Comparison of ENCODE assay signal across 1 cellular context in the genomic region with DNA sequence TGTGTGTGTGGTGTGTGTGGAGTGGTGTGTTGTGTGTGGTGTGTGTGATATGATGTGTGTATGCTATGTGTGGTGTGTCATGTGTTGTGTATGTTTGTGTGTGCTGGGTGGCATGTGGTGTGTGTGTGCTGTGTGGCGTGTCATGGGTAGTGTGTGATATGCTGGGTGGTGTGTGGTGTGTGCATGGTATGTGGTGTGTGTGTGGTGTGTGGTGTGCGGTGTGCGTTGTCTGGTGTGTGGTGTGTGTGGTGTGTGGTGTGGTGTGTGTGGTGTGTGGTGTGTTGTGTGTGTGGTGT.
TF ChIP-seq lines count a peak whose summit lies in the region.

No MANE protein-coding gene starts in this region.

TF ChIP-seq in HEK293, 187 proteins besides CTCF, POLR2A, EP300 and RAD21 (continued from another document):
- TF ChIP-seq OSR2 (tag by site-specific recombination; IDR thresholded peaks at IDR 0.05) (no peak), RBAK (tag by site-specific recombination; IDR thresholded peaks at IDR 0.05) (no peak), ZNF560 (tag by site-specific recombination; IDR thresholded peaks at IDR 0.05; ENCODE audit: borderline replicate concordance) (no peak), REPIN1 (tag by site-specific recombination; IDR thresholded peaks at IDR 0.05; ENCODE audit: low read depth) (no peak), ZNF677 (tag by site-specific recombination; IDR thresholded peaks at IDR 0.05) (no peak), ZNF629 (tag by site-specific recombination; IDR thresholded peaks at IDR 0.05) (no peak), ZBTB48 (tag by site-specific recombination; IDR thresholded peaks at IDR 0.05) (no peak), KLF10 (tag by site-specific recombination; IDR thresholded peaks at IDR 0.05) (no peak), ZNF23 (tag by site-specific recombination; IDR thresholded peaks at IDR 0.05; ENCODE audit: borderline replicate concordance) (no peak), IKZF3 (tag by site-specific recombination; IDR thresholded peaks at IDR 0.05) (no peak), ZBTB21 (tag by site-specific recombination; IDR thresholded peaks at IDR 0.05) (no peak), ZNF473 (tag by site-specific recombination; IDR thresholded peaks at IDR 0.05) (no peak), ZNF157 (tag by site-specific recombination; IDR thresholded peaks at IDR 0.05) (0 out of 2 replicates have a peak, but pooled peaks have one; percentile 5), MEIS1 (CRISPR knock-in tag; IDR thresholded peaks at IDR 0.05; ENCODE audit: borderline replicate concordance) (no peak), ZBTB17 (tag by site-specific recombination; IDR thresholded peaks at IDR 0.05) (no peak), ZBTB8A (tag by site-specific recombination; IDR thresholded peaks at IDR 0.05) (no peak)
- TF ChIP-seq, protein P1, sequence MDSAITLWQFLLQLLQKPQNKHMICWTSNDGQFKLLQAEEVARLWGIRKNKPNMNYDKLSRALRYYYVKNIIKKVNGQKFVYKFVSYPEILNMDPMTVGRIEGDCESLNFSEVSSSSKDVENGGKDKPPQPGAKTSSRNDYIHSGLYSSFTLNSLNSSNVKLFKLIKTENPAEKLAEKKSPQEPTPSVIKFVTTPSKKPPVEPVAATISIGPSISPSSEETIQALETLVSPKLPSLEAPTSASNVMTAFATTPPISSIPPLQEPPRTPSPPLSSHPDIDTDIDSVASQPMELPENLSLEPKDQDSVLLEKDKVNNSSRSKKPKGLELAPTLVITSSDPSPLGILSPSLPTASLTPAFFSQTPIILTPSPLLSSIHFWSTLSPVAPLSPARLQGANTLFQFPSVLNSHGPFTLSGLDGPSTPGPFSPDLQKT (IDR thresholded peaks at IDR 0.05; ENCODE audit: borderline replicate concordance, low read depth, low read length), result no peak
- TF ChIP-seq, protein P2, sequence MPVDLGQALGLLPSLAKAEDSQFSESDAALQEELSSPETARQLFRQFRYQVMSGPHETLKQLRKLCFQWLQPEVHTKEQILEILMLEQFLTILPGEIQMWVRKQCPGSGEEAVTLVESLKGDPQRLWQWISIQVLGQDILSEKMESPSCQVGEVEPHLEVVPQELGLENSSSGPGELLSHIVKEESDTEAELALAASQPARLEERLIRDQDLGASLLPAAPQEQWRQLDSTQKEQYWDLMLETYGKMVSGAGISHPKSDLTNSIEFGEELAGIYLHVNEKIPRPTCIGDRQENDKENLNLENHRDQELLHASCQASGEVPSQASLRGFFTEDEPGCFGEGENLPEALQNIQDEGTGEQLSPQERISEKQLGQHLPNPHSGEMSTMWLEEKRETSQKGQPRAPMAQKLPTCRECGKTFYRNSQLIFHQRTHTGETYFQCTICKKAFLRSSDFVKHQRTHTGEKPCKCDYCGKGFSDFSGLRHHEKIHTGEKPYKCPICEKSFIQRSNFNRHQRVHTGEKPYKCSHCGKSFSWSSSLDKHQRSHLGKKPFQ (tag by site-specific recombination; IDR thresholded peaks at IDR 0.05), result peak; percentile 30; the same call in 1 of the 2 replicates
- TF ChIP-seq, protein P3, sequence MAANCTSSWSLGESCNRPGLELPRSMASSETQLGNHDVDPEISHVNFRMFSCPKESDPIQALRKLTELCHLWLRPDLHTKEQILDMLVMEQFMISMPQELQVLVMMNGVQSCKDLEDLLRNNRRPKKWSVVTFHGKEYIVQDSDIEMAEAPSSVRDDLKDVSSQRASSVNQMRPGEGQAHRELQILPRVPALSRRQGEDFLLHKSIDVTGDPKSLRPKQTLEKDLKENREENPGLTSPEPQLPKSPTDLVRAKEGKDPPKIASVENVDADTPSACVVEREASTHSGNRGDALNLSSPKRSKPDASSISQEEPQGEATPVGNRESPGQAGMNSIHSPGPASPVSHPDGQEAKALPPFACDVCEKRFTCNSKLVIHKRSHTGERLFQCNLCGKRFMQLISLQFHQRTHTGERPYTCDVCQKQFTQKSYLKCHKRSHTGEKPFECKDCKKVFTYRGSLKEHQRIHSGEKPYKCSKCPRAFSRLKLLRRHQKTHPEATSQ (tag by site-specific recombination; IDR thresholded peaks at IDR 0.05), result 0 out of 2 replicates have a peak, but pooled peaks have one; percentile 72
- TF ChIP-seq, protein P4, sequence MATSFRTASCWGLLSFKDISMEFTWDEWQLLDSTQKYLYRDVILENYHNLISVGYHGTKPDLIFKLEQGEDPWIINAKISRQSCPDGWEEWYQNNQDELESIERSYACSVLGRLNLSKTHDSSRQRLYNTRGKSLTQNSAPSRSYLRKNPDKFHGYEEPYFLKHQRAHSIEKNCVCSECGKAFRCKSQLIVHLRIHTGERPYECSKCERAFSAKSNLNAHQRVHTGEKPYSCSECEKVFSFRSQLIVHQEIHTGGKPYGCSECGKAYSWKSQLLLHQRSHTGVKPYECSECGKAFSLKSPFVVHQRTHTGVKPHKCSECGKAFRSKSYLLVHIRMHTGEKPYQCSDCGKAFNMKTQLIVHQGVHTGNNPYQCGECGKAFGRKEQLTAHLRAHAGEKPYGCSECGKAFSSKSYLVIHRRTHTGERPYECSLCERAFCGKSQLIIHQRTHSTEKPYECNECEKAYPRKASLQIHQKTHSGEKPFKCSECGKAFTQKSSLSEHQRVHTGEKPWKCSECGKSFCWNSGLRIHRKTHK (tag by site-specific recombination; IDR thresholded peaks at IDR 0.05), result no peak
- TF ChIP-seq, protein P5, sequence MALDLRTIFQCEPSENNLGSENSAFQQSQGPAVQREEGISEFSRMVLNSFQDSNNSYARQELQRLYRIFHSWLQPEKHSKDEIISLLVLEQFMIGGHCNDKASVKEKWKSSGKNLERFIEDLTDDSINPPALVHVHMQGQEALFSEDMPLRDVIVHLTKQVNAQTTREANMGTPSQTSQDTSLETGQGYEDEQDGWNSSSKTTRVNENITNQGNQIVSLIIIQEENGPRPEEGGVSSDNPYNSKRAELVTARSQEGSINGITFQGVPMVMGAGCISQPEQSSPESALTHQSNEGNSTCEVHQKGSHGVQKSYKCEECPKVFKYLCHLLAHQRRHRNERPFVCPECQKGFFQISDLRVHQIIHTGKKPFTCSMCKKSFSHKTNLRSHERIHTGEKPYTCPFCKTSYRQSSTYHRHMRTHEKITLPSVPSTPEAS (tag by site-specific recombination; IDR thresholded peaks at IDR 0.05), result no peak
